8 cellular contexts compared by ENCODE assay signal in the genomic region with DNA sequence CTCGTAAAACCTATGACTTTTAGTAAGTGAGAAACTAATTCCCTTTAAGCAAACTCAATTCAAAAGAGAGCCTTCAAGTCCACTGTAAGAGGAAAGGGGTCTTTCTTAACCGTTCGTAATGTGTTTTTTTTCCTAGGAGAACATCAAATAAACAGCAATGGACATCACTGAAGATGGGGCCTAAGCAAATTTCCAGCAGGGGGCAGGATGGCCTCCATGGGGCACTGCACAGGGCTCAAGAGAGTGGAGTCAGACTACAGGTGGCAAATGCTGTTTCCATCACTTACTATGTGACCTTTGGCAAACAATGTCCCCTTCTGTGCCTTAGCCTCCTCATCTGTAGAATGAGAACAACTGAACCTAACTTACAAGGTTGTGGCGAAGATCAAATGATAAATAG.
DNase-seq lines count a peak whose midpoint lies in the region; ATAC-seq and TF ChIP-seq lines count a peak whose summit lies in the region.

No MANE protein-coding gene starts in this region.

- POLR2A ChIA-PET in PC-9 (lab: Charles Lee; ENCODE audit: unreplicated experiment), result no interaction called here

- in situ Hi-C loops in GM13976 (cut with MboI; ENCODE audit: low sequenced_read_pairs, unreplicated experiment), result loop anchor here (25.0 kb wide), 1 partner anchor 391 kb away; a partner anchor contains a TSS

- no peak for ATAC-seq in GM19452 (IDR thresholded peaks at IDR 0.05; ENCODE audit: unreplicated experiment)

- H3K27me3 ChIP-seq in PC-9 (ENCODE audit: insufficient read depth, low read depth) (no peaks in the 10 kb centered on the region), MG63 (no peaks in the 10 kb centered on the region)

- H3K27ac ChIP-seq in PC-9, result no peak overlapping the region

- no peaks in the 10 kb centered on the region for H3K9me2 ChIP-seq in PC-9 (ENCODE audit: insufficient read depth)

- CTCF ChIA-PET in PC-9 (lab: Charles Lee), result no interaction called here

- H3K4me3 ChIP-seq in PC-9 (no peak overlapping the region), cardiac fibroblast (replicated peaks in 1 of 2; ENCODE audit: low read depth in 2 of 2, low read length in 2 of 2) (no peak overlapping the region), MG63 (no peak overlapping the region)

- no peaks in the 10 kb centered on the region for H4K20me1 ChIP-seq in PC-9 (ENCODE audit: insufficient read depth)

- H3K4me1 ChIP-seq in PC-9 (replicated peaks; ENCODE audit: insufficient read depth), result no peaks in the 10 kb centered on the region

- H3K36me3 ChIP-seq in PC-9 (ENCODE audit: low read depth), result no peaks in the 10 kb centered on the region
- H3K36me3 ChIP-seq in MG63, result peaks cover 7% of the 10 kb centered on the region; the same call in 1 of the 2 replicates

- H3K4me2 ChIP-seq in PC-9, result no peak overlapping the region

- no peaks in the 10 kb centered on the region for H3K9me3 ChIP-seq in PC-9 (ENCODE audit: insufficient read depth, low read depth)
- H3K9me3 ChIP-seq in MG63, result no peaks in the 10 kb centered on the region

- H3K79me2 ChIP-seq in PC-9 (ENCODE audit: low read depth), result no peaks in the 10 kb centered on the region

- H2AFZ ChIP-seq in PC-9, result no peak overlapping the region

- no peaks in the 10 kb centered on the region for H3F3A ChIP-seq in PC-9 (ENCODE audit: insufficient read depth, low read depth)

- intact Hi-C loops in PC-9 (cut with micrococcal nuclease; ENCODE audit: unreplicated experiment), result no loop called here

- peak; percentile 11 for DNase-seq in GM13976 (ENCODE audit: low spot score)
- DNase-seq in PC-9, result no peak
- peak in 1 of 2 donors; percentile 34 for DNase-seq in cardiac fibroblast (ENCODE audit: low read depth in 2 of 2)
- DNase-seq in stimulated activated CD4-positive, alpha-beta T cell treated with anti-CD3 and anti-CD28 coated beads, Interleukin-12 subunit alpha, Interleukin-12 subunit beta, amount 100 ng/mL, for 4 hours, result peak; percentile 17
- no peak for DNase-seq in MG63
- DNase-seq in NCI-H526 (lab: John Stamatoyannopoulos, UW), result no peak
- DNase-seq in anterior cingulate cortex (lab: John Stamatoyannopoulos, UW), result no peak

- no TSS peak for BruUV-seq in PC-9 (replicated peaks; lab: Mats Ljungman, UMichigan)

- no peak for TF ChIP-seq CTCF in GM13976 (IDR thresholded peaks at IDR 0.05; ENCODE audit: borderline replicate concordance, control extremely low read depth, extremely low read depth, insufficient read depth, missing control alignments)
- TF ChIP-seq CTCF in PC-9 (conservative IDR thresholded peaks at IDR 0.05), result peak; percentile 51; the same call in 1 of the 2 replicates
- TF ChIP-seq CTCF in cardiac fibroblast (IDR thresholded peaks at IDR 0.05; ENCODE audit: low read depth, low read length), result peak; percentile 47

Comparison
In these comparisons a context has a peak if more than half of its experiments do, and no peak if none do; other contexts are left out.
1. DNase-seq: peak in GM13976 (single experiment) and stimulated activated CD4-positive, alpha-beta T cell treated with anti-CD3 and anti-CD28 coated beads, Interleukin-12 subunit alpha, Interleukin-12 subunit beta, amount 100 ng/mL, for 4 hours (single experiment); none in PC-9 (0 of 2), MG63 (single experiment), NCI-H526 (0 of 2) and anterior cingulate cortex (0 of 58).